Comparison of ENCODE assay signal across 8 cellular contexts in the genomic region with DNA sequence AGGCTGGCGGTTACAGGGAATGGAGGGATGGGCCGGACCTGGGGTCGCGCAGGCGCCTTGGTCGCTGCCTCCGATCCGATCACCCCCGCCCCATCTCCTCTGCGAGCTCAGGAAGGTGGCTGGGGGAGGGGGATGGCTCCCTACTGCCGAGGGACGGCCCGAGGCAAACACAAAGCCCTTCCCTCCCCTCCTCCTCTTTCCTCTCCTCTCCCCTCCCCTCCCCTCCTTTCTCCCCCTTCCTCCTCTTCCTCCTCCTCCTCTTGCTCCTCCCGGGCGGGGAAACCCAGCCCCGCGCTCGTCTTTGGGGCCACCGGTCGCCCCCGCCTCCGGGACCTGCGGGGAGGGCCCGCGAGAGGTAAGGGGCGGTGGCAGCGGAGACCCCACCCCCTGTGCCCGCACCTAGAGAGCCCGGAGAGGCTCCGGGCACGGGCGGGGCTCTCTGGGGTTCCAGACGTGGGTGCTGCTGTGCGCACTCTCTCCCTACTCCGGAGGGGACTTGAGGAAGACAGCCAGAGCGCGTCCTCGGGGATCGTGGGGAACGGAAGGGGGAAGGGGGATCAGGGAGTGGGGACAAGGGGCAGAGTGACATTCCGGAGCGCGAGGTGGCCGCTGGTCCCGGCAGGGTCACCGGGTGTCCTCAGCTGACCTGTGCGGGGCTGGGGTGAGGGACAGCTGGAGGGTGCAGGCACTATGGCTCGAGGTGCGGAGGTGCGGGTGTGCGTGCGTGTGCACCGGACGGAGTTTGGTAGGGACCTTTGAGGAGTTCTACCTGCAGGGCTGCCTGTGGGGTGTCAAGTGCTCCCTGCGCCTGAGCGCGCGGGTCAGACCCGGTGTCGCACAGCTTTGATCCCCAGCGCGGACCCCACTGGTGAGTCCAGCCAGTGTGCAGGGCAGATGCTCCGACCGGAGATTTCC. TPM values are rescaled to one million over a fixed set of nuclear protein-coding genes. Genes with fewer than 3 reads are reported as not detected.
A peak's percentile ranks its signal among the peaks of the same experiment; 100 is the strongest.
DNase-seq lines count a peak whose midpoint lies in the region; ATAC-seq and TF ChIP-seq lines count a peak whose summit lies in the region.

A gene with protein sequence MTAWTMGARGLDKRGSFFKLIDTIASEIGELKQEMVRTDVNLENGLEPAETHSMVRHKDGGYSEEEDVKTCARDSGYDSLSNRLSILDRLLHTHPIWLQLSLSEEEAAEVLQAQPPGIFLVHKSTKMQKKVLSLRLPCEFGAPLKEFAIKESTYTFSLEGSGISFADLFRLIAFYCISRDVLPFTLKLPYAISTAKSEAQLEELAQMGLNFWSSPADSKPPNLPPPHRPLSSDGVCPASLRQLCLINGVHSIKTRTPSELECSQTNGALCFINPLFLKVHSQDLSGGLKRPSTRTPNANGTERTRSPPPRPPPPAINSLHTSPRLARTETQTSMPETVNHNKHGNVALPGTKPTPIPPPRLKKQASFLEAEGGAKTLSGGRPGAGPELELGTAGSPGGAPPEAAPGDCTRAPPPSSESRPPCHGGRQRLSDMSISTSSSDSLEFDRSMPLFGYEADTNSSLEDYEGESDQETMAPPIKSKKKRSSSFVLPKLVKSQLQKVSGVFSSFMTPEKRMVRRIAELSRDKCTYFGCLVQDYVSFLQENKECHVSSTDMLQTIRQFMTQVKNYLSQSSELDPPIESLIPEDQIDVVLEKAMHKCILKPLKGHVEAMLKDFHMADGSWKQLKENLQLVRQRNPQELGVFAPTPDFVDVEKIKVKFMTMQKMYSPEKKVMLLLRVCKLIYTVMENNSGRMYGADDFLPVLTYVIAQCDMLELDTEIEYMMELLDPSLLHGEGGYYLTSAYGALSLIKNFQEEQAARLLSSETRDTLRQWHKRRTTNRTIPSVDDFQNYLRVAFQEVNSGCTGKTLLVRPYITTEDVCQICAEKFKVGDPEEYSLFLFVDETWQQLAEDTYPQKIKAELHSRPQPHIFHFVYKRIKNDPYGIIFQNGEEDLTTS (plus strand): TSS at position 286 of the 915 bp plus-strand sequence. CDS start 131,344 bp downstream, outside the sequence.

- peak; percentile 60 to 69 for TF ChIP-seq POLR2A in Peyer's patch (IDR thresholded peaks at IDR 0.05)

- H3K9me3 ChIP-seq in BLaER1 (no peaks in the 10 kb centered on the region), HUES48 (ENCODE audit: control insufficient read depth, insufficient read depth, low read length) (no peaks in the 10 kb centered on the region), Peyer's patch (no peaks in the 10 kb centered on the region), ectodermal cell (ENCODE audit: control insufficient read depth, low read length) (no peaks in the 10 kb centered on the region)

- peak within 1 kb of the TSS; percentile 81 for H3K9ac ChIP-seq in BLaER1
- H3K9ac ChIP-seq in HUES48 (ENCODE audit: low read depth, low read length) = peak within 1 kb of the TSS; percentile 51; the same call in 1 of the 2 replicates

- peak within 1 kb of the TSS; percentile 83 for H3K27ac ChIP-seq in BLaER1
- peak within 1 kb of the TSS; percentile 84 for H3K27ac ChIP-seq in HUES48 (ENCODE audit: low read depth, low read length)
- H3K27ac ChIP-seq in Peyer's patch = peak within 1 kb of the TSS; percentile 78 to 92 (median 88)
- H3K27ac ChIP-seq in ectodermal cell (ENCODE audit: insufficient read depth, low read depth, low read length, poor library complexity, severe bottlenecking) = peak within 1 kb of the TSS; percentile 97

- H3K4me3 ChIP-seq in BLaER1 = peak within 1 kb of the TSS; percentile 78
- peak within 1 kb of the TSS; percentile 85 for H3K4me3 ChIP-seq in HUES48 (ENCODE audit: low read depth, low read length)
- H3K4me3 ChIP-seq in Peyer's patch = peak within 1 kb of the TSS; percentile 43 to 91 (median 65)
- peak within 1 kb of the TSS; percentile 87 for H3K4me3 ChIP-seq in ectodermal cell (ENCODE audit: insufficient read depth, low read depth, low read length)

- H3K27me3 ChIP-seq in BLaER1 = no peaks in the 10 kb centered on the region
- peaks cover 32% of the 10 kb centered on the region for H3K27me3 ChIP-seq in HUES48 (ENCODE audit: control insufficient read depth, insufficient read depth, low read length)
- no peaks in the 10 kb centered on the region for H3K27me3 ChIP-seq in Peyer's patch
- H3K27me3 ChIP-seq in ectodermal cell (ENCODE audit: control insufficient read depth, insufficient read depth, low read length, poor library complexity, severe bottlenecking) = no peaks in the 10 kb centered on the region

- H3K4me2 ChIP-seq in BLaER1 = peak within 1 kb of the TSS; percentile 100

- H3K4me1 ChIP-seq in BLaER1 = peaks cover 44% of the 10 kb centered on the region
- peaks cover 6% of the 10 kb centered on the region for H3K4me1 ChIP-seq in HUES48 (ENCODE audit: control insufficient read depth, insufficient read depth, low read length)
- peaks cover 0 to 5% (median 0%) of the 10 kb centered on the region in 4 donors for H3K4me1 ChIP-seq in Peyer's patch
- H3K4me1 ChIP-seq in ectodermal cell (ENCODE audit: control insufficient read depth, insufficient read depth, low read length) = peaks cover 4% of the 10 kb centered on the region

- H3K36me3 ChIP-seq in BLaER1 = no peaks in the 10 kb centered on the region
- no peaks in the 10 kb centered on the region for H3K36me3 ChIP-seq in HUES48 (ENCODE audit: control insufficient read depth, insufficient read depth, low read length)
- no peaks in the 10 kb centered on the region for H3K36me3 ChIP-seq in Peyer's patch
- H3K36me3 ChIP-seq in ectodermal cell (ENCODE audit: control insufficient read depth, insufficient read depth, low read length) = no peaks in the 10 kb centered on the region

- TF ChIP-seq CTCF in Peyer's patch (IDR thresholded peaks at IDR 0.05) = no peak

- DNase-seq in Peyer's patch (peak; percentile 46 to 92 (median 91)), left lobe of liver (ENCODE audit: low spot score) (peak; percentile 88)
- DNase-seq in stimulated activated CD8-positive, alpha-beta memory T cell treated with anti-CD3 and anti-CD28 coated beads, Interleukin-4, amount 100 ng/mL, for 48 hours = peak; percentile 26

- ATAC-seq in left lobe of liver (peak; percentile 75), GM18909 (IDR thresholded peaks at IDR 0.05; ENCODE audit: poor library complexity, unreplicated experiment) (no peak), GM19395 (IDR thresholded peaks at IDR 0.05; ENCODE audit: unreplicated experiment) (no peak)

- 1% methylated on average over 64 of the region's 64 CpGs for WGBS in ectodermal cell, 2 experiments

- peaks cover 36% of the 10 kb centered on the region for H4K20me1 ChIP-seq in BLaER1

RNA-seq across cellular contexts. Expression of the gene that starts here (rescaled TPM):
- 100 to 1,000 TPM in 3 of 4 donors, 10 to 100 TPM in 1; 65.2 to 181 (median 149) TPM for total RNA-seq in Peyer's patch
- polyA plus RNA-seq in ectodermal cell (2013, experiment 1 of 4) = 22.6 TPM
- polyA plus RNA-seq in ectodermal cell (2013, experiment 2 of 4) = 12.7 TPM
- 16.3 TPM for polyA plus RNA-seq in ectodermal cell (2013, experiment 3 of 4)
- 17.7 TPM for polyA plus RNA-seq in ectodermal cell (2013, experiment 4 of 4)
- total RNA-seq in left lobe of liver = 13.8 TPM

Comparison
In these comparisons a context has a peak if more than half of its experiments do, and no peak if none do; other contexts are left out.
1. DNase-seq: peak in every context shown above with its lines; median percentile 91 in Peyer's patch; 88 in left lobe of liver; 26 in stimulated activated CD8-positive, alpha-beta memory T cell treated with anti-CD3 and anti-CD28 coated beads, Interleukin-4, amount 100 ng/mL, for 48 hours.